ENCODE assay signal across 1 cellular context in the genomic region with DNA sequence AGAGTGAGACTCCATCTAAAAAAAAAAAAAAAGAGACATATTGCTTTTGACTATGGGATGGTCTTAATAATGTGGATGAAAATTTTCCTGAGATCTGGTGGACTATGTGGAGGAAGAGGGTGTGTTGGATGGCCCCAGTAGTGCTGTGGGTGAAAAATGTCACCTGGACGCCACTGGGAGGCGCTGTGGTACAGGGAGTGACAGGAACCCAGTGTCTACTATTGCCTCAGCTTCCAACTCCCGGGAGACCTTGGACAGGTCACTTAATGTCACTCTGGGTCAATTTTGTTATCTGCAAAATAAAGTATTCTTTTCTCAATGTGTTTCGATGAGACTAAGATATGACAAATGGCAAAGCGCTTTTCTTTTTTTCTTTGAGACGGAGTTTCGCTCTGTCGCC.
TF ChIP-seq lines count a peak whose summit lies in the region.

No MANE protein-coding gene starts in this region.

TF ChIP-seq in HEK293, 187 proteins besides CTCF, POLR2A, EP300 and RAD21 (continued from another document):
- TF ChIP-seq, protein P1, sequence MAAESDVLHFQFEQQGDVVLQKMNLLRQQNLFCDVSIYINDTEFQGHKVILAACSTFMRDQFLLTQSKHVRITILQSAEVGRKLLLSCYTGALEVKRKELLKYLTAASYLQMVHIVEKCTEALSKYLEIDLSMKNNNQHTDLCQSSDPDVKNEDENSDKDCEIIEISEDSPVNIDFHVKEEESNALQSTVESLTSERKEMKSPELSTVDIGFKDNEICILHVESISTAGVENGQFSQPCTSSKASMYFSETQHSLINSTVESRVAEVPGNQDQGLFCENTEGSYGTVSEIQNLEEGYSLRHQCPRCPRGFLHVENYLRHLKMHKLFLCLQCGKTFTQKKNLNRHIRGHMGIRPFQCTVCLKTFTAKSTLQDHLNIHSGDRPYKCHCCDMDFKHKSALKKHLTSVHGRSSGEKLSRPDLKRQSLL (tag by site-specific recombination; IDR thresholded peaks at IDR 0.05), result no peak
- TF ChIP-seq ZNF2 (tag by site-specific recombination; IDR thresholded peaks at IDR 0.05) (peak; percentile 70; the same call in 1 of the 2 replicates), HOXC10 (CRISPR knock-in tag; IDR thresholded peaks at IDR 0.05) (no peak), ZNF175 (tag by site-specific recombination; IDR thresholded peaks at IDR 0.05) (no peak), EGR2 (tag by site-specific recombination; IDR thresholded peaks at IDR 0.05; ENCODE audit: low read depth) (no peak), GFI1B (tag by site-specific recombination; IDR thresholded peaks at IDR 0.05) (no peak), ZNF221 (tag by site-specific recombination; IDR thresholded peaks at IDR 0.05; ENCODE audit: borderline replicate concordance) (no peak), ZBTB20 (tag by site-specific recombination; IDR thresholded peaks at IDR 0.05) (no peak), IKZF3 (tag by site-specific recombination; IDR thresholded peaks at IDR 0.05) (peak; percentile 37; the same call in 1 of the 2 replicates), ZNF16 (tag by site-specific recombination; IDR thresholded peaks at IDR 0.05; ENCODE audit: low read depth) (no peak), ZIC2 (tag by site-specific recombination; IDR thresholded peaks at IDR 0.05) (no peak), SP2 (tag by site-specific recombination; IDR thresholded peaks at IDR 0.05) (no peak), BCL11A (tag by site-specific recombination; IDR thresholded peaks at IDR 0.05; ENCODE audit: low read depth) (no peak), ZNF223 (tag by site-specific recombination; IDR thresholded peaks at IDR 0.05) (no peak), ZNF654 (tag by site-specific recombination; IDR thresholded peaks at IDR 0.05; ENCODE audit: low read depth) (peak; percentile 86), BCL11B (tag by site-specific recombination; IDR thresholded peaks at IDR 0.05; ENCODE audit: low read depth) (no peak), ZNF558 (tag by site-specific recombination; IDR thresholded peaks at IDR 0.05) (no peak), YY1 (tag by site-specific recombination; IDR thresholded peaks at IDR 0.05) (no peak), ZNF660 (tag by site-specific recombination; IDR thresholded peaks at IDR 0.05) (no peak), ZNF560 (tag by site-specific recombination; IDR thresholded peaks at IDR 0.05; ENCODE audit: borderline replicate concordance) (no peak), ZNF37A (tag by site-specific recombination; IDR thresholded peaks at IDR 0.05) (no peak), ZNF24 (tag by site-specific recombination; IDR thresholded peaks at IDR 0.05) (no peak), RBAK (tag by site-specific recombination; IDR thresholded peaks at IDR 0.05) (no peak)
- TF ChIP-seq, protein P2, sequence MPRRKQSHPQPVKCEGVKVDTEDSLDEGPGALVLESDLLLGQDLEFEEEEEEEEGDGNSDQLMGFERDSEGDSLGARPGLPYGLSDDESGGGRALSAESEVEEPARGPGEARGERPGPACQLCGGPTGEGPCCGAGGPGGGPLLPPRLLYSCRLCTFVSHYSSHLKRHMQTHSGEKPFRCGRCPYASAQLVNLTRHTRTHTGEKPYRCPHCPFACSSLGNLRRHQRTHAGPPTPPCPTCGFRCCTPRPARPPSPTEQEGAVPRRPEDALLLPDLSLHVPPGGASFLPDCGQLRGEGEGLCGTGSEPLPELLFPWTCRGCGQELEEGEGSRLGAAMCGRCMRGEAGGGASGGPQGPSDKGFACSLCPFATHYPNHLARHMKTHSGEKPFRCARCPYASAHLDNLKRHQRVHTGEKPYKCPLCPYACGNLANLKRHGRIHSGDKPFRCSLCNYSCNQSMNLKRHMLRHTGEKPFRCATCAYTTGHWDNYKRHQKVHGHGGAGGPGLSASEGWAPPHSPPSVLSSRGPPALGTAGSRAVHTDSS (tag by site-specific recombination; IDR thresholded peaks at IDR 0.05), result no peak
- TF ChIP-seq, protein P3, sequence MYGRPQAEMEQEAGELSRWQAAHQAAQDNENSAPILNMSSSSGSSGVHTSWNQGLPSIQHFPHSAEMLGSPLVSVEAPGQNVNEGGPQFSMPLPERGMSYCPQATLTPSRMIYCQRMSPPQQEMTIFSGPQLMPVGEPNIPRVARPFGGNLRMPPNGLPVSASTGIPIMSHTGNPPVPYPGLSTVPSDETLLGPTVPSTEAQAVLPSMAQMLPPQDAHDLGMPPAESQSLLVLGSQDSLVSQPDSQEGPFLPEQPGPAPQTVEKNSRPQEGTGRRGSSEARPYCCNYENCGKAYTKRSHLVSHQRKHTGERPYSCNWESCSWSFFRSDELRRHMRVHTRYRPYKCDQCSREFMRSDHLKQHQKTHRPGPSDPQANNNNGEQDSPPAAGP (tag by site-specific recombination; IDR thresholded peaks at IDR 0.05), result no peak
- TF ChIP-seq, protein P4, sequence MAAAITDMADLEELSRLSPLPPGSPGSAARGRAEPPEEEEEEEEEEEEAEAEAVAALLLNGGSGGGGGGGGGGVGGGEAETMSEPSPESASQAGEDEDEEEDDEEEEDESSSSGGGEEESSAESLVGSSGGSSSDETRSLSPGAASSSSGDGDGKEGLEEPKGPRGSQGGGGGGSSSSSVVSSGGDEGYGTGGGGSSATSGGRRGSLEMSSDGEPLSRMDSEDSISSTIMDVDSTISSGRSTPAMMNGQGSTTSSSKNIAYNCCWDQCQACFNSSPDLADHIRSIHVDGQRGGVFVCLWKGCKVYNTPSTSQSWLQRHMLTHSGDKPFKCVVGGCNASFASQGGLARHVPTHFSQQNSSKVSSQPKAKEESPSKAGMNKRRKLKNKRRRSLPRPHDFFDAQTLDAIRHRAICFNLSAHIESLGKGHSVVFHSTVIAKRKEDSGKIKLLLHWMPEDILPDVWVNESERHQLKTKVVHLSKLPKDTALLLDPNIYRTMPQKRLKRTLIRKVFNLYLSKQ (tag by site-specific recombination; IDR thresholded peaks at IDR 0.05; ENCODE audit: borderline replicate concordance), result no peak
